9 cellular contexts compared by ENCODE assay signal in the genomic region with DNA sequence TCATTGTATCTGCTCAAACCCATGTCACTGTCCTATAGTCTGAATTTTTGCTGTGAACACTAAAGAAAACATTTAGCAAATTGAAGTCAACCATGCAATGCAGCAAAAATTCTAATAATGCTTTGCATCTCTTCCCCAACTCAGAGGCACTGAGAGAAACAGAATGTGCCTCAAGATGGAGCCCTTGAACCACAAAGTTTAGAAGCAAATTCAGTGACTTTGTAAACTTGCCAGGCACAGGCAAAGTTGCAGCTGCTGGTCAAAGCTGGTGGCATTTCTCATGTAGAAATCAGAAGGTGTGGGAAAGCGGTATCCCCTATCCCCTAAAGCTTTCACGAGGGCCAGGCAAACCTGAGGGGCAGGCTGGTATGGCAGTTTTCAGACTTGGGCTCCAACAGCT.
DNase-seq lines count a peak whose midpoint lies in the region; ATAC-seq and TF ChIP-seq lines count a peak whose summit lies in the region.
"Had no signal": no experiment of that assay in that cellular context is flagged by ENCODE, and none has a peak within 500 bp of the region (broad histone marks: within the 10 kb centered on the region; RNA-seq: fewer than 3 reads in every experiment).

No MANE protein-coding gene starts in this region.

- no peaks in the 10 kb centered on the region for H3K9me3 ChIP-seq in thyroid gland

- H3K4me3 ChIP-seq in astrocyte of the spinal cord (ENCODE audit: low read depth, low read length), result no peak overlapping the region
- no peak overlapping the region for H3K4me3 ChIP-seq in thyroid gland (replicated peaks in 1 of 3)

- no peak overlapping the region for H3K27ac Mint-ChIP-seq in activated T-helper 17 cell treated with anti-CD3 and anti-CD28 coated beads, Interleukin-2, amount 50 U/mL, for 72 hours
- H3K27ac Mint-ChIP-seq: naive B cell had no signal

- H3K36me3 Mint-ChIP-seq in activated T-helper 17 cell treated with anti-CD3 and anti-CD28 coated beads, Interleukin-2, amount 50 U/mL, for 72 hours (ENCODE audit: low read depth), result no peaks in the 10 kb centered on the region
- H3K36me3 Mint-ChIP-seq in activated T-cell treated with anti-CD3 and anti-CD28 coated beads, Interleukin-2, amount 50 U/mL, for 4 hours (ENCODE audit: insufficient read depth), result no peaks in the 10 kb centered on the region
- H3K36me3 Mint-ChIP-seq: naive B cell had no signal

- H3K36me3 ChIP-seq in thyroid gland, result no peaks in the 10 kb centered on the region

- no peak for ATAC-seq in activated T-helper 17 cell treated with anti-CD3 and anti-CD28 coated beads, Interleukin-2, amount 50 U/mL, for 72 hours (replicated peaks)
- ATAC-seq in activated T-cell treated with anti-CD3 and anti-CD28 coated beads, Interleukin-2, amount 50 U/mL, for 4 hours, result no peak

- H3K9me3 Mint-ChIP-seq in activated T-helper 17 cell treated with anti-CD3 and anti-CD28 coated beads, Interleukin-2, amount 50 U/mL, for 72 hours, result no peaks in the 10 kb centered on the region
- no peaks in the 10 kb centered on the region for H3K9me3 Mint-ChIP-seq in activated T-cell treated with anti-CD3 and anti-CD28 coated beads, Interleukin-2, amount 50 U/mL, for 4 hours
- H3K9me3 Mint-ChIP-seq: naive B cell had no signal

- DNase-seq in EH (ENCODE audit: low read depth) (peak; percentile 84), LHCN-M2 (ENCODE audit: low read depth) (peak; percentile 90), astrocyte of the spinal cord (ENCODE audit: low read depth, low spot score) (peak; percentile 83), iris pigment epithelial cell (ENCODE audit: low read depth) (peak; percentile 85), thyroid gland (peak; percentile 36 to 55), T-helper 9 cell (no peak)
- no peak for DNase-seq in activated T-cell treated with anti-CD3 and anti-CD28 coated beads, Interleukin-2, amount 50 U/mL, for 4 hours
- DNase-seq: naive B cell had no signal

- H3K4me3 Mint-ChIP-seq in activated T-helper 17 cell treated with anti-CD3 and anti-CD28 coated beads, Interleukin-2, amount 50 U/mL, for 72 hours, result no peak overlapping the region
- H3K4me3 Mint-ChIP-seq in activated T-cell treated with anti-CD3 and anti-CD28 coated beads, Interleukin-2, amount 50 U/mL, for 4 hours, result no peak overlapping the region
- H3K4me3 Mint-ChIP-seq: naive B cell had no signal

- H3K27ac ChIP-seq in thyroid gland, result peak overlapping the region in 1 of 3 donors; percentile 4

- in situ Hi-C loops in astrocyte of the spinal cord (cut with HindIII; ENCODE audit: low sequenced_read_pairs), result no loop called here

- no peaks in the 10 kb centered on the region for H3K4me1 ChIP-seq in thyroid gland

- H3K4me1 Mint-ChIP-seq in activated T-helper 17 cell treated with anti-CD3 and anti-CD28 coated beads, Interleukin-2, amount 50 U/mL, for 72 hours, result no peaks in the 10 kb centered on the region
- H3K4me1 Mint-ChIP-seq in activated T-cell treated with anti-CD3 and anti-CD28 coated beads, Interleukin-2, amount 50 U/mL, for 4 hours (ENCODE audit: low read depth), result peaks cover 2% of the 10 kb centered on the region
- H3K4me1 Mint-ChIP-seq: naive B cell had no signal

- TF ChIP-seq CTCF in astrocyte of the spinal cord (IDR thresholded peaks at IDR 0.05; ENCODE audit: low read depth, low read length) (peak; percentile 58), thyroid gland (IDR thresholded peaks at IDR 0.05) (peak in 4 of 6 experiments; percentile 44 to 59 (median 50))

- no peak for TF ChIP-seq POLR2A in thyroid gland (IDR thresholded peaks at IDR 0.05)

- no peaks in the 10 kb centered on the region for H3K27me3 ChIP-seq in thyroid gland

- intact Hi-C loops in thyroid gland (cut with DNase I), result no loop called here

- H3K27me3 Mint-ChIP-seq in activated T-helper 17 cell treated with anti-CD3 and anti-CD28 coated beads, Interleukin-2, amount 50 U/mL, for 72 hours, result peaks cover 16% of the 10 kb centered on the region
- no peaks in the 10 kb centered on the region for H3K27me3 Mint-ChIP-seq in activated T-cell treated with anti-CD3 and anti-CD28 coated beads, Interleukin-2, amount 50 U/mL, for 4 hours (ENCODE audit: low read depth)

- 6% methylated on average over 2 of the region's 2 CpGs for WGBS in thyroid gland, 2 donors

Comparison
In these comparisons a context has a peak if more than half of its experiments do, and no peak if none do; other contexts are left out.
1. DNase-seq: peak in EH (single experiment), LHCN-M2 (single experiment), astrocyte of the spinal cord (single experiment), iris pigment epithelial cell (single experiment) and thyroid gland (2 of 2); none in T-helper 9 cell (single experiment) and activated T-cell treated with anti-CD3 and anti-CD28 coated beads, Interleukin-2, amount 50 U/mL, for 4 hours (single experiment).